Comparison of ENCODE assay signal across 1 cellular context in genomic region chr17:42561908-42562844, GRCh38.
TF ChIP-seq lines count a peak whose summit lies in the region.

Gene COASY (plus strand): TSS chr17:42562148. CDS start chr17:42562623, 475 bp downstream.

TF ChIP-seq in K562, 482 proteins besides CTCF, POLR2A, EP300 and RAD21 (continued from another document and continues in another):
- peak; percentile 64; the same call in 1 of the 2 replicates for TF ChIP-seq JUND (IDR thresholded peaks at IDR 0.05; ENCODE audit: borderline replicate concordance, low read depth, low read length)
- no peak; the same call in 2 of the 3 replicates for TF ChIP-seq JUND (tag; IDR thresholded peaks at IDR 0.05; ENCODE audit: borderline replicate concordance, low read depth, low read length)
- no peak for TF ChIP-seq ZNF785 (CRISPR knock-in tag; IDR thresholded peaks at IDR 0.05)
- TF ChIP-seq JUN (IDR thresholded peaks at IDR 0.05; ENCODE audit: borderline replicate concordance, low read depth, low read length): peak; percentile 38; the same call in 1 of the 2 replicates
- no peak for TF ChIP-seq JUN (CRISPR knock-in tag; IDR thresholded peaks at IDR 0.05; ENCODE audit: borderline replicate concordance)
- TF ChIP-seq ZNF232 (CRISPR knock-in tag; IDR thresholded peaks at IDR 0.05): no peak
- no peak for TF ChIP-seq NONO (IDR thresholded peaks at IDR 0.05; ENCODE audit: low read depth in 2 of 2, low read length in 1 of 2)
- no peak for TF ChIP-seq ZNF780A (CRISPR knock-in tag; IDR thresholded peaks at IDR 0.05)
- no peak for TF ChIP-seq ZNF57 (CRISPR knock-in tag; IDR thresholded peaks at IDR 0.05)
- TF ChIP-seq RFX7 (CRISPR knock-in tag; IDR thresholded peaks at IDR 0.05): no peak
- no peak for TF ChIP-seq POLR3G (IDR thresholded peaks at IDR 0.05; ENCODE audit: extremely low read depth, insufficient read length, insufficient replicate concordance)
- TF ChIP-seq ZNF24 (IDR thresholded peaks at IDR 0.05): no peak
- TF ChIP-seq CCAR2 (IDR thresholded peaks at IDR 0.05; ENCODE audit: low read depth, low read length): no peak
- peak; percentile 94 for TF ChIP-seq C11orf30 (IDR thresholded peaks at IDR 0.05; ENCODE audit: low read depth)
- TF ChIP-seq PHB (CRISPR knock-in tag; IDR thresholded peaks at IDR 0.05): no peak
- no peak for TF ChIP-seq WHSC1 (IDR thresholded peaks at IDR 0.05; ENCODE audit: low read length)
- no peak for TF ChIP-seq FIP1L1 (IDR thresholded peaks at IDR 0.05; ENCODE audit: low read depth, low read length, poor library complexity, severe bottlenecking)
- no peak for TF ChIP-seq ZKSCAN8 (CRISPR knock-in tag; IDR thresholded peaks at IDR 0.05)
- peak; percentile 17 for TF ChIP-seq ZNF146 (CRISPR knock-in tag; IDR thresholded peaks at IDR 0.05; ENCODE audit: unreplicated experiment)
- peak; percentile 85; the same call in 1 of the 2 replicates for TF ChIP-seq NKRF (IDR thresholded peaks at IDR 0.05; ENCODE audit: borderline replicate concordance)
- no peak for TF ChIP-seq ZNF280B (CRISPR knock-in tag; IDR thresholded peaks at IDR 0.05)
- TF ChIP-seq PKNOX1 (IDR thresholded peaks at IDR 0.05): 0 out of 2 replicates have a peak, but pooled peaks have one; percentile 22
- no peak for TF ChIP-seq ZNF324 (CRISPR knock-in tag; IDR thresholded peaks at IDR 0.05)
- no peak for TF ChIP-seq SIRT6 (IDR thresholded peaks at IDR 0.05; ENCODE audit: low read depth, low read length)
- no peak for TF ChIP-seq TGIF2 (CRISPR knock-in tag; IDR thresholded peaks at IDR 0.05)
- TF ChIP-seq ATF2 (CRISPR knock-in tag; IDR thresholded peaks at IDR 0.05): no peak
- TF ChIP-seq RBM39 (optimal IDR thresholded peaks at IDR 0.05; ENCODE audit: low read depth, low read length): no peak
- no peak for TF ChIP-seq MIER1 (IDR thresholded peaks at IDR 0.05; ENCODE audit: low read depth)
- TF ChIP-seq BRF2 (IDR thresholded peaks at IDR 0.05; ENCODE audit: borderline replicate concordance, insufficient read depth, insufficient read length): no peak
- 0 out of 2 replicates have a peak, but pooled peaks have one; percentile 10 for TF ChIP-seq MEF2A (IDR thresholded peaks at IDR 0.05; ENCODE audit: control insufficient read depth, low read depth, low read length)
- TF ChIP-seq MYBL2 (IDR thresholded peaks at IDR 0.05; ENCODE audit: low read depth): no peak
- TF ChIP-seq MYBL2 (CRISPR knock-in tag; IDR thresholded peaks at IDR 0.05; ENCODE audit: borderline replicate concordance): no peak
- peak; percentile 35; the same call in 1 of the 2 replicates for TF ChIP-seq NCOR1 (IDR thresholded peaks at IDR 0.05)
- TF ChIP-seq GTF2B (IDR thresholded peaks at IDR 0.05; ENCODE audit: extremely low read depth, insufficient read length): no peak
- TF ChIP-seq SRSF3 (IDR thresholded peaks at IDR 0.05; ENCODE audit: insufficient read depth, low read length): no peak
- no peak for TF ChIP-seq MXD1 (CRISPR knock-in tag; IDR thresholded peaks at IDR 0.05; ENCODE audit: borderline replicate concordance, poor library complexity, severe bottlenecking)
- TF ChIP-seq TSHZ1 (CRISPR knock-in tag; IDR thresholded peaks at IDR 0.05): no peak
- no peak for TF ChIP-seq ZNF133 (CRISPR knock-in tag; IDR thresholded peaks at IDR 0.05)
- TF ChIP-seq RREB1 (CRISPR knock-in tag; IDR thresholded peaks at IDR 0.05): no peak
- TF ChIP-seq CHD1 (IDR thresholded peaks at IDR 0.05; ENCODE audit: low read length): peak; percentile 63
- TF ChIP-seq ZNF398 (CRISPR knock-in tag; IDR thresholded peaks at IDR 0.05): no peak
- no peak for TF ChIP-seq NR3C1 (CRISPR knock-in tag; IDR thresholded peaks at IDR 0.05)
- TF ChIP-seq ZNF121 (CRISPR knock-in tag; conservative IDR thresholded peaks at IDR 0.05): no peak
- peak; percentile 97 for TF ChIP-seq ELF1 (tag; IDR thresholded peaks at IDR 0.05)
